Comparison of ENCODE assay signal across 1 cellular context in the genomic region with DNA sequence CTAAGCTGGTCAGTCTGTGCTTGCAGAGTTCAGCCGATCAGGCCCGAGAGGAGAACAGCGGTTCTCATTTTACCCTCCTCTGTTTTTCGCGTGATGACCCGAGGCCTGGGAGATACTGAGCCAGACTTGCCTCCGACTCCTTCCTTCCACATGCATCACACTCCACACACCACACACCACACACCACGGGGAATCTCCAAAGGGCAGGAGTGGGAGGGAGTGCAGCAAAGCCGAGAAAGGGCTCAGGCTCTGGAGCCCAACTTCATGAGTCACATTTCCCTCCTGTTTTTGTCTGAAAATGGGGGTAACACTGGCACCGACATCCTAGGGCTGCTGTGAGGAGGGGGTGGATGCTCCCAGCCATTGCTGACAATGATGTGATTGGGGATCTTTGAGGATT.
TF ChIP-seq lines count a peak whose summit lies in the region.

No MANE protein-coding gene starts in this region.

TF ChIP-seq in GM12878, 131 proteins besides CTCF, POLR2A, EP300 and RAD21:
- TF ChIP-seq, protein P1, sequence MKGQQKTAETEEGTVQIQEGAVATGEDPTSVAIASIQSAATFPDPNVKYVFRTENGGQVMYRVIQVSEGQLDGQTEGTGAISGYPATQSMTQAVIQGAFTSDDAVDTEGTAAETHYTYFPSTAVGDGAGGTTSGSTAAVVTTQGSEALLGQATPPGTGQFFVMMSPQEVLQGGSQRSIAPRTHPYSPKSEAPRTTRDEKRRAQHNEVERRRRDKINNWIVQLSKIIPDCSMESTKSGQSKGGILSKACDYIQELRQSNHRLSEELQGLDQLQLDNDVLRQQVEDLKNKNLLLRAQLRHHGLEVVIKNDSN (IDR thresholded peaks at IDR 0.05; ENCODE audit: borderline replicate concordance, extremely low read length, insufficient read depth, low read depth, low read length), result no peak
- TF ChIP-seq, protein P2, sequence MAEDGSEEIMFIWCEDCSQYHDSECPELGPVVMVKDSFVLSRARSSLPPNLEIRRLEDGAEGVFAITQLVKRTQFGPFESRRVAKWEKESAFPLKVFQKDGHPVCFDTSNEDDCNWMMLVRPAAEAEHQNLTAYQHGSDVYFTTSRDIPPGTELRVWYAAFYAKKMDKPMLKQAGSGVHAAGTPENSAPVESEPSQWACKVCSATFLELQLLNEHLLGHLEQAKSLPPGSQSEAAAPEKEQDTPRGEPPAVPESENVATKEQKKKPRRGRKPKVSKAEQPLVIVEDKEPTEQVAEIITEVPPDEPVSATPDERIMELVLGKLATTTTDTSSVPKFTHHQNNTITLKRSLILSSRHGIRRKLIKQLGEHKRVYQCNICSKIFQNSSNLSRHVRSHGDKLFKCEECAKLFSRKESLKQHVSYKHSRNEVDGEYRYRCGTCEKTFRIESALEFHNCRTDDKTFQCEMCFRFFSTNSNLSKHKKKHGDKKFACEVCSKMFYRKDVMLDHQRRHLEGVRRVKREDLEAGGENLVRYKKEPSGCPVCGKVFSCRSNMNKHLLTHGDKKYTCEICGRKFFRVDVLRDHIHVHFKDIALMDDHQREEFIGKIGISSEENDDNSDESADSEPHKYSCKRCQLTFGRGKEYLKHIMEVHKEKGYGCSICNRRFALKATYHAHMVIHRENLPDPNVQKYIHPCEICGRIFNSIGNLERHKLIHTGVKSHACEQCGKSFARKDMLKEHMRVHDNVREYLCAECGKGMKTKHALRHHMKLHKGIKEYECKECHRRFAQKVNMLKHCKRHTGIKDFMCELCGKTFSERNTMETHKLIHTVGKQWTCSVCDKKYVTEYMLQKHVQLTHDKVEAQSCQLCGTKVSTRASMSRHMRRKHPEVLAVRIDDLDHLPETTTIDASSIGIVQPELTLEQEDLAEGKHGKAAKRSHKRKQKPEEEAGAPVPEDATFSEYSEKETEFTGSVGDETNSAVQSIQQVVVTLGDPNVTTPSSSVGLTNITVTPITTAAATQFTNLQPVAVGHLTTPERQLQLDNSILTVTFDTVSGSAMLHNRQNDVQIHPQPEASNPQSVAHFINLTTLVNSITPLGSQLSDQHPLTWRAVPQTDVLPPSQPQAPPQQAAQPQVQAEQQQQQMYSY (CRISPR knock-in tag; IDR thresholded peaks at IDR 0.05), result no peak
- TF ChIP-seq ZNF274 (IDR thresholded peaks at IDR 0.05; ENCODE audit: insufficient read depth, insufficient read length) (no peak), SP1 (IDR thresholded peaks at IDR 0.05; ENCODE audit: low read depth, low read length) (no peak), MEF2A (IDR thresholded peaks at IDR 0.05; ENCODE audit: insufficient read depth, low read depth, low read length) (no peak), BCL11A (IDR thresholded peaks at IDR 0.05; ENCODE audit: low read depth, low read length) (no peak), NFXL1 (IDR thresholded peaks at IDR 0.05; ENCODE audit: borderline replicate concordance) (no peak), CBX3 (IDR thresholded peaks at IDR 0.05; ENCODE audit: borderline replicate concordance, low read depth) (no peak), LARP7 (IDR thresholded peaks at IDR 0.05) (no peak), SMARCA5 (IDR thresholded peaks at IDR 0.05) (no peak), KAT2A (conservative IDR thresholded peaks at IDR 0.05; ENCODE audit: control insufficient read depth, low read depth, low read length) (no peak), BMI1 (IDR thresholded peaks at IDR 0.05; ENCODE audit: borderline replicate concordance) (no peak), NRF1 (conservative IDR thresholded peaks at IDR 0.05; ENCODE audit: low read depth, low read length) (no peak), RUNX3 (IDR thresholded peaks at IDR 0.05; ENCODE audit: low read length) (no peak)
- TF ChIP-seq, protein P3, sequence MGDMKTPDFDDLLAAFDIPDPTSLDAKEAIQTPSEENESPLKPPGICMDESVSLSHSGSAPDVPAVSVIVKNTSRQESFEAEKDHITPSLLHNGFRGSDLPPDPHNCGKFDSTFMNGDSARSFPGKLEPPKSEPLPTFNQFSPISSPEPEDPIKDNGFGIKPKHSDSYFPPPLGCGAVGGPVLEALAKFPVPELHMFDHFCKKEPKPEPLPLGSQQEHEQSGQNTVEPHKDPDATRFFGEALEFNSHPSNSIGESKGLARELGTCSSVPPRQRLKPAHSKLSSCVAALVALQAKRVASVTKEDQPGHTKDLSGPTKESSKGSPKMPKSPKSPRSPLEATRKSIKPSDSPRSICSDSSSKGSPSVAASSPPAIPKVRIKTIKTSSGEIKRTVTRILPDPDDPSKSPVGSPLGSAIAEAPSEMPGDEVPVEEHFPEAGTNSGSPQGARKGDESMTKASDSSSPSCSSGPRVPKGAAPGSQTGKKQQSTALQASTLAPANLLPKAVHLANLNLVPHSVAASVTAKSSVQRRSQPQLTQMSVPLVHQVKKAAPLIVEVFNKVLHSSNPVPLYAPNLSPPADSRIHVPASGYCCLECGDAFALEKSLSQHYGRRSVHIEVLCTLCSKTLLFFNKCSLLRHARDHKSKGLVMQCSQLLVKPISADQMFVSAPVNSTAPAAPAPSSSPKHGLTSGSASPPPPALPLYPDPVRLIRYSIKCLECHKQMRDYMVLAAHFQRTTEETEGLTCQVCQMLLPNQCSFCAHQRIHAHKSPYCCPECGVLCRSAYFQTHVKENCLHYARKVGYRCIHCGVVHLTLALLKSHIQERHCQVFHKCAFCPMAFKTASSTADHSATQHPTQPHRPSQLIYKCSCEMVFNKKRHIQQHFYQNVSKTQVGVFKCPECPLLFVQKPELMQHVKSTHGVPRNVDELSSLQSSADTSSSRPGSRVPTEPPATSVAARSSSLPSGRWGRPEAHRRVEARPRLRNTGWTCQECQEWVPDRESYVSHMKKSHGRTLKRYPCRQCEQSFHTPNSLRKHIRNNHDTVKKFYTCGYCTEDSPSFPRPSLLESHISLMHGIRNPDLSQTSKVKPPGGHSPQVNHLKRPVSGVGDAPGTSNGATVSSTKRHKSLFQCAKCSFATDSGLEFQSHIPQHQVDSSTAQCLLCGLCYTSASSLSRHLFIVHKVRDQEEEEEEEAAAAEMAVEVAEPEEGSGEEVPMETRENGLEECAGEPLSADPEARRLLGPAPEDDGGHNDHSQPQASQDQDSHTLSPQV (IDR thresholded peaks at IDR 0.05), result no peak
- TF ChIP-seq, protein P4, sequence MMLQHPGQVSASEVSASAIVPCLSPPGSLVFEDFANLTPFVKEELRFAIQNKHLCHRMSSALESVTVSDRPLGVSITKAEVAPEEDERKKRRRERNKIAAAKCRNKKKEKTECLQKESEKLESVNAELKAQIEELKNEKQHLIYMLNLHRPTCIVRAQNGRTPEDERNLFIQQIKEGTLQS (IDR thresholded peaks at IDR 0.05; ENCODE audit: borderline replicate concordance, extremely low read depth, low read depth, low read length), result no peak
- TF ChIP-seq, protein P5, sequence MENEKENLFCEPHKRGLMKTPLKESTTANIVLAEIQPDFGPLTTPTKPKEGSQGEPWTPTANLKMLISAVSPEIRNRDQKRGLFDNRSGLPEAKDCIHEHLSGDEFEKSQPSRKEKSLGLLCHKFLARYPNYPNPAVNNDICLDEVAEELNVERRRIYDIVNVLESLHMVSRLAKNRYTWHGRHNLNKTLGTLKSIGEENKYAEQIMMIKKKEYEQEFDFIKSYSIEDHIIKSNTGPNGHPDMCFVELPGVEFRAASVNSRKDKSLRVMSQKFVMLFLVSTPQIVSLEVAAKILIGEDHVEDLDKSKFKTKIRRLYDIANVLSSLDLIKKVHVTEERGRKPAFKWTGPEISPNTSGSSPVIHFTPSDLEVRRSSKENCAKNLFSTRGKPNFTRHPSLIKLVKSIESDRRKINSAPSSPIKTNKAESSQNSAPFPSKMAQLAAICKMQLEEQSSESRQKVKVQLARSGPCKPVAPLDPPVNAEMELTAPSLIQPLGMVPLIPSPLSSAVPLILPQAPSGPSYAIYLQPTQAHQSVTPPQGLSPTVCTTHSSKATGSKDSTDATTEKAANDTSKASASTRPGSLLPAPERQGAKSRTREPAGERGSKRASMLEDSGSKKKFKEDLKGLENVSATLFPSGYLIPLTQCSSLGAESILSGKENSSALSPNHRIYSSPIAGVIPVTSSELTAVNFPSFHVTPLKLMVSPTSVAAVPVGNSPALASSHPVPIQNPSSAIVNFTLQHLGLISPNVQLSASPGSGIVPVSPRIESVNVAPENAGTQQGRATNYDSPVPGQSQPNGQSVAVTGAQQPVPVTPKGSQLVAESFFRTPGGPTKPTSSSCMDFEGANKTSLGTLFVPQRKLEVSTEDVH (IDR thresholded peaks at IDR 0.05; ENCODE audit: low read depth, partially characterized antibody), result no peak
- TF ChIP-seq, protein P6, sequence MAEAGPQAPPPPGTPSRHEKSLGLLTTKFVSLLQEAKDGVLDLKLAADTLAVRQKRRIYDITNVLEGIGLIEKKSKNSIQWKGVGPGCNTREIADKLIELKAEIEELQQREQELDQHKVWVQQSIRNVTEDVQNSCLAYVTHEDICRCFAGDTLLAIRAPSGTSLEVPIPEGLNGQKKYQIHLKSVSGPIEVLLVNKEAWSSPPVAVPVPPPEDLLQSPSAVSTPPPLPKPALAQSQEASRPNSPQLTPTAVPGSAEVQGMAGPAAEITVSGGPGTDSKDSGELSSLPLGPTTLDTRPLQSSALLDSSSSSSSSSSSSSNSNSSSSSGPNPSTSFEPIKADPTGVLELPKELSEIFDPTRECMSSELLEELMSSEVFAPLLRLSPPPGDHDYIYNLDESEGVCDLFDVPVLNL (IDR thresholded peaks at IDR 0.05; ENCODE audit: low read depth, low read length), result no peak
- TF ChIP-seq, protein P7, sequence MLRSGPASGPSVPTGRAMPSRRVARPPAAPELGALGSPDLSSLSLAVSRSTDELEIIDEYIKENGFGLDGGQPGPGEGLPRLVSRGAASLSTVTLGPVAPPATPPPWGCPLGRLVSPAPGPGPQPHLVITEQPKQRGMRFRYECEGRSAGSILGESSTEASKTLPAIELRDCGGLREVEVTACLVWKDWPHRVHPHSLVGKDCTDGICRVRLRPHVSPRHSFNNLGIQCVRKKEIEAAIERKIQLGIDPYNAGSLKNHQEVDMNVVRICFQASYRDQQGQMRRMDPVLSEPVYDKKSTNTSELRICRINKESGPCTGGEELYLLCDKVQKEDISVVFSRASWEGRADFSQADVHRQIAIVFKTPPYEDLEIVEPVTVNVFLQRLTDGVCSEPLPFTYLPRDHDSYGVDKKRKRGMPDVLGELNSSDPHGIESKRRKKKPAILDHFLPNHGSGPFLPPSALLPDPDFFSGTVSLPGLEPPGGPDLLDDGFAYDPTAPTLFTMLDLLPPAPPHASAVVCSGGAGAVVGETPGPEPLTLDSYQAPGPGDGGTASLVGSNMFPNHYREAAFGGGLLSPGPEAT (IDR thresholded peaks at IDR 0.05; ENCODE audit: low read depth), result no peak
TF ChIP-seq in GM12878: peak in this region for 0.
